In genomic region chr18:40048253-40048652, GRCh38 we compare ENCODE assay signal across 29 cellular contexts.
"Had no signal": no experiment of that assay in that cellular context is flagged by ENCODE, and none has a peak within 500 bp of the region (broad histone marks: within the 10 kb centered on the region; RNA-seq: fewer than 3 reads in every experiment).

No MANE protein-coding gene starts in this region.

- H3K4me3 ChIP-seq: ascending aorta, cardiac muscle cell had no signal

- H3K4me1 ChIP-seq: ascending aorta had no signal

- H3K36me3 ChIP-seq: ascending aorta, cardiac muscle cell had no signal

- FAIRE-seq: bronchial epithelial cell, colon, TTC549 had no signal

- H3K9me3 ChIP-seq: ascending aorta had no signal

- ATAC-seq: activated CD8-positive, alpha-beta T cell treated with anti-CD3 and anti-CD28 coated beads for 36 hours; activated naive CD8-positive, alpha-beta T cell treated with anti-CD3 and anti-CD28 coated beads, Interleukin-2, amount 50 U/mL, for 24 hours; activated T-cell treated with anti-CD3 and anti-CD28 coated beads, Interleukin-2, amount 50 U/mL, for 4 hours; activated T-cell treated with anti-CD3 and anti-CD28 coated beads, Interleukin-2, amount 50 U/mL, for 72 hours; activated T-helper 17 cell treated with anti-CD3 and anti-CD28 coated beads, Interleukin-2, amount 50 U/mL, for 72 hours had no signal

- H3K27me3 ChIP-seq: ascending aorta, cardiac muscle cell had no signal

- H3K27ac ChIP-seq: ascending aorta, cardiac muscle cell, VCaP had no signal

- DNase-seq: activated B cell treated with CpG ODN at 0.5 μM for 24 hours; activated CD4-positive, alpha-beta memory T cell treated with anti-CD3 and anti-CD28 coated beads for 36 hours; activated CD4-positive, alpha-beta T cell treated with anti-CD3 and anti-CD28 coated beads for 4 hours; activated CD4-positive, alpha-beta T cell treated with anti-CD3 and anti-CD28 coated beads, Interleukin-2, amount 10 ng/mL, durations not matched to agents 24 days and 14 days; activated CD4-positive, alpha-beta T cell treated with anti-CD3 and anti-CD28 coated beads, Interleukin-2, amount 50 U/mL, for 1 hour; activated CD4-positive, alpha-beta T cell treated with anti-CD3 and anti-CD28 coated beads, Interleukin-2, amount 50 U/mL, for 4 hours; activated CD4-positive, CD25-positive, alpha-beta regulatory T cell treated with anti-CD3 and anti-CD28 coated beads, Interleukin-2, amount 50 U/mL, for 72 hours; activated CD8-positive, alpha-beta memory T cell treated with anti-CD3 and anti-CD28 coated beads, Interleukin-2, amount 50 U/mL, for 4 hours; activated CD8-positive, alpha-beta T cell treated with anti-CD3 and anti-CD28 coated beads for 36 hours; activated effector memory CD4-positive, alpha-beta T cell treated with anti-CD3 and anti-CD28 coated beads, Interleukin-2, amount 50 U/mL, for 16 hours; activated naive CD4-positive, alpha-beta T cell treated with anti-CD3 and anti-CD28 coated beads, Interleukin-2, amount 10 ng/mL, durations not matched to agents 7 days and 5 days; activated naive CD4-positive, alpha-beta T cell treated with Interleukin-2 at 50 U/mL for 16 hours; activated naive CD8-positive, alpha-beta T cell treated with anti-CD3 and anti-CD28 coated beads, Interleukin-2, amount 10 ng/mL, durations not matched to agents 7 days and 5 days; activated naive CD8-positive, alpha-beta T cell treated with anti-CD3 and anti-CD28 coated beads, Interleukin-2, amount 50 U/mL, for 24 hours; activated T-cell treated with anti-CD3 and anti-CD28 coated beads for 4 hours; activated T-cell treated with anti-CD3 and anti-CD28 coated beads, Interleukin-2, amount 50 U/mL, for 1 hour; activated T-cell treated with anti-CD3 and anti-CD28 coated beads, Interleukin-2, amount 50 U/mL, for 4 hours; activated T-cell treated with anti-CD3 and anti-CD28 coated beads, Interleukin-2, amount 50 U/mL, for 72 hours; amygdala; anterior cingulate cortex; T-helper 2 cell; T-helper 9 cell had no signal
